In genomic region chr3:53123953-53124352, GRCh38 we compare ENCODE assay signal across 27 cellular contexts. TPM values are rescaled to one million over a fixed set of nuclear protein-coding genes. Genes with fewer than 3 reads are reported as not detected.
DNase-seq lines count a peak whose midpoint lies in the region; ATAC-seq, FAIRE-seq and TF ChIP-seq lines count a peak whose summit lies in the region.
"Had no signal": no experiment of that assay in that cellular context is flagged by ENCODE, and none has a peak within 500 bp of the region (broad histone marks: within the 10 kb centered on the region; RNA-seq: fewer than 3 reads in every experiment).

No MANE protein-coding gene starts in this region.

- peak; percentile 74 for FAIRE-seq in K562 (lab: Jason Lieb, UNC)
- FAIRE-seq: GM12891, HTR-8/SVneo had no signal

- no peaks in the 10 kb centered on the region for H3K9me3 Mint-ChIP-seq in stimulated activated effector memory CD8-positive, alpha-beta T cell treated with anti-CD3 and anti-CD28 coated beads, Interleukin-12 subunit alpha, Interleukin-12 subunit beta, amount 100 ng/mL, for 72 hours
- no peaks in the 10 kb centered on the region for H3K9me3 Mint-ChIP-seq in activated CD4-positive, alpha-beta T cell treated with anti-CD3 and anti-CD28 coated beads for 36 hours (ENCODE audit: low read depth)
- H3K9me3 Mint-ChIP-seq: CD8-positive, alpha-beta memory T cell had no signal

- WGBS in K562 (ENCODE audit: insufficient coverage, low coverage, missing lambda C conversion rate), result 28% methylated on average over 6 of the region's 6 CpGs

- no peak overlapping the region for H2AFZ ChIP-seq in K562 (ENCODE audit: low read depth, low read length)
- H2AFZ ChIP-seq: GM23248 had no signal

- no peaks in the 10 kb centered on the region for H3K27me3 Mint-ChIP-seq in T-helper 17 cell
- no peaks in the 10 kb centered on the region for H3K27me3 Mint-ChIP-seq in activated CD4-positive, alpha-beta T cell treated with anti-CD3 and anti-CD28 coated beads for 36 hours
- H3K27me3 Mint-ChIP-seq: CD8-positive, alpha-beta memory T cell had no signal

- TF ChIP-seq RAD21 in K562 (CRISPR knock-in tag; conservative IDR thresholded peaks at IDR 0.05 in 1 of 2, IDR thresholded peaks at IDR 0.05 in 1 of 2), result no peak

- peak overlapping the region; percentile 11; the same call in 1 of the 2 replicates for H3K4me2 ChIP-seq in K562 (ENCODE audit: insufficient read depth, low read length)
- H3K4me2 ChIP-seq: SK-N-SH had no signal

- H3K36me3 ChIP-seq in K562 (ENCODE audit: control insufficient read depth, insufficient read depth, low read length), result peaks cover 55% of the 10 kb centered on the region

- no peaks in the 10 kb centered on the region for H3K27me3 ChIP-seq in K562 (ENCODE audit: control insufficient read depth in 2 of 2, insufficient read depth in 2 of 2, low read length in 2 of 2)

- H3K9me3 ChIP-seq in T-helper 17 cell (ENCODE audit: control insufficient read depth, low read length, poor library complexity, severe bottlenecking), result no peaks in the 10 kb centered on the region
- no peaks in the 10 kb centered on the region for H3K9me3 ChIP-seq in K562 (replicated peaks; ENCODE audit: control insufficient read depth, insufficient read depth, low read depth, low read length)
- H3K9me3 ChIP-seq: SK-N-SH had no signal

- peaks cover 8% of the 10 kb centered on the region for H3K36me3 Mint-ChIP-seq in T-helper 17 cell (ENCODE audit: low read depth)
- H3K36me3 Mint-ChIP-seq in stimulated activated effector memory CD8-positive, alpha-beta T cell treated with anti-CD3 and anti-CD28 coated beads, Interleukin-12 subunit alpha, Interleukin-12 subunit beta, amount 100 ng/mL, for 72 hours, result peaks cover 68% of the 10 kb centered on the region
- peaks cover 53% of the 10 kb centered on the region for H3K36me3 Mint-ChIP-seq in activated CD4-positive, alpha-beta T cell treated with anti-CD3 and anti-CD28 coated beads for 36 hours (ENCODE audit: low read depth)

- ATAC-seq in T-helper 17 cell (no peak), K562 (peak; percentile 93), GM18858 (IDR thresholded peaks at IDR 0.05; ENCODE audit: unreplicated experiment) (no peak)
- ATAC-seq in stimulated activated effector memory CD8-positive, alpha-beta T cell treated with anti-CD3 and anti-CD28 coated beads, Interleukin-12 subunit alpha, Interleukin-12 subunit beta, amount 100 ng/mL, for 72 hours, result no peak
- ATAC-seq in activated CD4-positive, alpha-beta T cell treated with anti-CD3 and anti-CD28 coated beads for 36 hours, result no peak
- ATAC-seq: PC-3 had no signal

- no peak for TF ChIP-seq EP300 in K562 (IDR thresholded peaks at IDR 0.05; ENCODE audit: low read length)

- no peaks in the 10 kb centered on the region for H3K4me1 Mint-ChIP-seq in T-helper 17 cell
- H3K4me1 Mint-ChIP-seq in stimulated activated effector memory CD8-positive, alpha-beta T cell treated with anti-CD3 and anti-CD28 coated beads, Interleukin-12 subunit alpha, Interleukin-12 subunit beta, amount 100 ng/mL, for 72 hours, result no peaks in the 10 kb centered on the region
- peaks cover 8% of the 10 kb centered on the region for H3K4me1 Mint-ChIP-seq in activated CD4-positive, alpha-beta T cell treated with anti-CD3 and anti-CD28 coated beads for 36 hours

- BruUV-seq in K562 (replicated peaks; lab: Mats Ljungman, UMichigan), result no TSS peak

- no peak for TF ChIP-seq POLR2A in K562 (conservative IDR thresholded peaks at IDR 0.05)

- no peak overlapping the region for H3K4me3 ChIP-seq in K562
- H3K4me3 ChIP-seq: GM23248 had no signal

- H4K20me1 ChIP-seq in K562 (replicated peaks; ENCODE audit: control insufficient read depth, insufficient read depth, low read length), result no peaks in the 10 kb centered on the region

- no peak overlapping the region for H3K4me3 Mint-ChIP-seq in T-helper 17 cell
- H3K4me3 Mint-ChIP-seq in stimulated activated effector memory CD8-positive, alpha-beta T cell treated with anti-CD3 and anti-CD28 coated beads, Interleukin-12 subunit alpha, Interleukin-12 subunit beta, amount 100 ng/mL, for 72 hours, result no peak overlapping the region
- no peak overlapping the region for H3K4me3 Mint-ChIP-seq in activated CD4-positive, alpha-beta T cell treated with anti-CD3 and anti-CD28 coated beads for 36 hours

- in situ Hi-C loops in K562 (cut with MboI), result no loop called here

- H3K27ac ChIP-seq in K562 (ENCODE audit: extremely low read depth, low read depth, low read length), result no peak overlapping the region
- H3K27ac ChIP-seq: C4-2B, GM23248 had no signal

- H3K9ac ChIP-seq in K562 (ENCODE audit: insufficient read depth in 1 of 2, low read depth in 2 of 2, low read length in 2 of 2), result no peak overlapping the region
- H3K9ac ChIP-seq: GM23248, SK-N-SH had no signal

- POLR2A ChIA-PET in K562 (lab: Yijun Ruan, JAX), result interaction anchor here (0.8 kb wide), 1 partner anchor 40 kb away, joined by 3 read pairs; no protein-coding TSS in a partner anchor
- POLR2A ChIA-PET in activated CD4-positive, alpha-beta T cell treated with anti-CD3 and anti-CD28 coated beads for 36 hours (lab: Charles Lee), result no interaction called here

- H3K9me1 ChIP-seq in K562 (ENCODE audit: control insufficient read depth, insufficient read depth, low read length), result no peaks in the 10 kb centered on the region

- H3K79me2 ChIP-seq in K562 (ENCODE audit: control insufficient read depth, insufficient read depth, low read length), result 0 out of 3 replicates have a peak, but pooled peaks cover 2% of the 10 kb centered on the region

- no peak for TF ChIP-seq CTCF in K562 (IDR thresholded peaks at IDR 0.05 in 2 of 3, conservative IDR thresholded peaks at IDR 0.05 in 1 of 3; ENCODE audit: insufficient read depth in 2 of 3, low read depth in 1 of 3, low read length in 3 of 3)

- peaks cover 16 to 18% of the 10 kb centered on the region in 2 experiments; a peak in 3 of 5 replicates for H3K4me1 ChIP-seq in K562 (replicated peaks in 1 of 2; ENCODE audit: control insufficient read depth in 2 of 2, insufficient read depth in 2 of 2, low read length in 2 of 2)

- H3K27ac Mint-ChIP-seq in T-helper 17 cell, result peak overlapping the region; percentile 32
- H3K27ac Mint-ChIP-seq in stimulated activated effector memory CD8-positive, alpha-beta T cell treated with anti-CD3 and anti-CD28 coated beads, Interleukin-12 subunit alpha, Interleukin-12 subunit beta, amount 100 ng/mL, for 72 hours, result peak overlapping the region; percentile 40
- H3K27ac Mint-ChIP-seq in activated CD4-positive, alpha-beta T cell treated with anti-CD3 and anti-CD28 coated beads for 36 hours, result no peak overlapping the region
- H3K27ac Mint-ChIP-seq: CD8-positive, alpha-beta memory T cell had no signal

- no peak for DNase-seq in T-helper 17 cell
- peak in 3 of 4 experiments; percentile 33 to 56 (median 36) for DNase-seq in K562 (ENCODE audit: extremely low read depth in 1 of 4, low spot score in 3 of 4)
- DNase-seq in stimulated activated effector memory CD8-positive, alpha-beta T cell treated with anti-CD3 and anti-CD28 coated beads, Interleukin-12 subunit alpha, Interleukin-12 subunit beta, amount 100 ng/mL, for 72 hours (ENCODE audit: low spot score in 2 of 2), result no peak
- no peak for DNase-seq in GM19240 (ENCODE audit: insufficient read length, low spot score)
- no peak for DNase-seq in activated CD4-positive, alpha-beta T cell treated with anti-CD3 and anti-CD28 coated beads for 36 hours
- DNase-seq in NCI-H345 treated with DMSO at 0.1 percent for 48 hours (lab: John Stamatoyannopoulos, UW; ENCODE audit: unreplicated experiment), result no peak
- DNase-seq: CD8-positive, alpha-beta memory T cell; DMS 273 treated with DMSO at 0.1 percent for 48 hours; DMS79; GF-D8; GM23248; H7; KBM-7; MV-4-11; NCI-H1105; NCI-H1436 treated with DMSO at 0.1 percent for 48 hours; NCI-H187 treated with DMSO at 0.1 percent for 48 hours; NCI-H446; NCI-H524 treated with DMSO at 0.1 percent for 48 hours; NCI-H774; NK-92 treated with Interleukin-12 subunit alpha and Interleukin-12 subunit beta, amount 100 ng/mL, for 24 hours; PC-3; SK-N-SH had no signal

- CTCF ChIA-PET in K562 (lab: Yijun Ruan, JAX; ENCODE audit: low intra/inter-chr PET ratio), result no interaction called here
- CTCF ChIA-PET in activated CD4-positive, alpha-beta T cell treated with anti-CD3 and anti-CD28 coated beads for 36 hours (lab: Charles Lee), result interaction anchor here (0.7 to 2.1 kb wide), 2 partner anchors 11 to 18 kb away, joined by 3 to 8 read pairs; no protein-coding TSS in a partner anchor

- intact Hi-C loops in K562 (cut with micrococcal nuclease), result no loop called here
- intact Hi-C loops in activated CD4-positive, alpha-beta T cell treated with anti-CD3 and anti-CD28 coated beads for 36 hours (cut with DNase I, micrococcal nuclease), result no loop called here

RNA-seq across cellular contexts. Expression of gene RFT1, which starts 6.3 kb away (rescaled TPM):
- 10 to 100 TPM; 11.9 to 12.2 TPM for total RNA-seq in T-helper 17 cell
- total RNA-seq in K562 (2011; cell fraction: chromatin; rRNA removed; ENCODE audit: low replicate concordance), result 24.4 and 29.3 TPM in 2 replicates
- total RNA-seq in K562 (2011; cell fraction: nucleolus; rRNA removed), result 21.2 and 22.3 TPM in 2 replicates
- total RNA-seq in K562 (2011; cell fraction: nucleoplasm; rRNA removed), result 25.0 and 27.3 TPM in 2 replicates
- 4.4 and 6.2 TPM in 2 replicates for total RNA-seq in K562 (2014; rRNA removed)
- total RNA-seq in K562 (2014; rRNA removed; fragmentation: Illumina TruSeq; extraction: Trizol), result 6.1 and 6.2 TPM in 2 replicates
- 5.0 and 6.0 TPM in 2 replicates for total RNA-seq in K562 (2015; rRNA removed; fragmentation: Illumina TruSeq; extraction: Trizol)
- 10.9 and 13.9 TPM in 2 replicates for total RNA-seq in K562 (2021)
- polyA plus RNA-seq in K562 (2011; rRNA removed), result 16.5 and 23.8 TPM in 2 replicates
- 22.8 and 23.1 TPM in 2 replicates for polyA plus RNA-seq in K562 (2011; cell fraction: cytosol; rRNA removed)
- polyA plus RNA-seq in K562 (2011; cell fraction: nucleus; rRNA removed), result 12.2 and 13.6 TPM in 2 replicates
- polyA plus RNA-seq in K562 (2012), result 11.8 and 16.9 TPM in 2 replicates
- polyA plus RNA-seq in K562 (2014; fragmentation: Illumina TruSeq; extraction: Trizol), result 10.5 and 11.3 TPM in 2 replicates
- 1 to 10 TPM; 7.4 to 9.0 TPM for polyA plus RNA-seq in K562 (2014; fragmentation: Nextera tagmentation; extraction: Ambion mirVana)
- 8.9 and 10.1 TPM in 2 replicates for polyA plus RNA-seq in K562 (2014; rRNA removed)
- polyA minus RNA-seq in K562 (2011; rRNA and poly(A)+ RNA removed), result 26.4 and 34.0 TPM in 2 replicates
- 4.4 and 10.6 TPM in 2 replicates for polyA minus RNA-seq in K562 (2011; cell fraction: cytosol; rRNA and poly(A)+ RNA removed)
- polyA minus RNA-seq in K562 (2011; cell fraction: nucleus; rRNA and poly(A)+ RNA removed), result 7.3 and 8.2 TPM in 2 replicates
- 10 to 100 TPM; 39.8 to 49.0 TPM for total RNA-seq in activated CD4-positive, alpha-beta T cell treated with anti-CD3 and anti-CD28 coated beads for 36 hours

RNA-seq across cellular contexts. Expression of gene PRKCD, which starts 37.1 kb away (rescaled TPM):
- total RNA-seq in T-helper 17 cell (10 to 100 TPM; 27.3 to 35.0 TPM), K562 (2014; rRNA removed) (3.0 and 4.6 TPM in 2 replicates), K562 (2014; rRNA removed; fragmentation: Illumina TruSeq; extraction: Trizol) (4.2 and 4.4 TPM in 2 replicates), K562 (2015; rRNA removed; fragmentation: Illumina TruSeq; extraction: Trizol) (5.9 and 6.1 TPM in 2 replicates), K562 (2021) (15.7 and 16.0 TPM in 2 replicates)
- 9.7 and 22.9 TPM in 2 replicates for total RNA-seq in K562 (2011; cell fraction: chromatin; rRNA removed; ENCODE audit: low replicate concordance)
- 11.8 and 13.8 TPM in 2 replicates for total RNA-seq in K562 (2011; cell fraction: nucleolus; rRNA removed)
- 10.5 and 11.8 TPM in 2 replicates for total RNA-seq in K562 (2011; cell fraction: nucleoplasm; rRNA removed)
- polyA plus RNA-seq in K562 (2011; rRNA removed) (15.3 and 16.0 TPM in 2 replicates), K562 (2014; fragmentation: Illumina TruSeq; extraction: Trizol) (18.8 and 19.5 TPM in 2 replicates), K562 (2014; fragmentation: Nextera tagmentation; extraction: Ambion mirVana) (1 to 10 TPM; 2.5 to 4.1 TPM), K562 (2014; rRNA removed) (14.1 and 14.3 TPM in 2 replicates)
- polyA plus RNA-seq in K562 (2011; cell fraction: cytosol; rRNA removed), result 16.0 and 19.6 TPM in 2 replicates
- 21.6 and 24.8 TPM in 2 replicates for polyA plus RNA-seq in K562 (2011; cell fraction: nucleus; rRNA removed)
- 12.8 and 15.7 TPM in 2 replicates for polyA plus RNA-seq in K562 (2012)
- polyA minus RNA-seq in K562 (2011; rRNA and poly(A)+ RNA removed), result 12.2 and 14.1 TPM in 2 replicates
- 8.0 and 9.1 TPM in 2 replicates for polyA minus RNA-seq in K562 (2011; cell fraction: cytosol; rRNA and poly(A)+ RNA removed)
- 7.3 and 9.6 TPM in 2 replicates for polyA minus RNA-seq in K562 (2011; cell fraction: nucleus; rRNA and poly(A)+ RNA removed)
- total RNA-seq in activated CD4-positive, alpha-beta T cell treated with anti-CD3 and anti-CD28 coated beads for 36 hours, result 10 to 100 TPM; 22.0 to 26.5 TPM

Comparison
In these comparisons a context has a peak if more than half of its experiments do, and no peak if none do; other contexts are left out.
1. DNase-seq: peak in K562 (3 of 4); none in T-helper 17 cell (0 of 3), stimulated activated effector memory CD8-positive, alpha-beta T cell treated with anti-CD3 and anti-CD28 coated beads, Interleukin-12 subunit alpha, Interleukin-12 subunit beta, amount 100 ng/mL, for 72 hours (0 of 2), GM19240 (single experiment), activated CD4-positive, alpha-beta T cell treated with anti-CD3 and anti-CD28 coated beads for 36 hours (single experiment) and NCI-H345 treated with DMSO at 0.1 percent for 48 hours (single experiment).